Comparison of ENCODE assay signal across 1 cellular context in the genomic region with DNA sequence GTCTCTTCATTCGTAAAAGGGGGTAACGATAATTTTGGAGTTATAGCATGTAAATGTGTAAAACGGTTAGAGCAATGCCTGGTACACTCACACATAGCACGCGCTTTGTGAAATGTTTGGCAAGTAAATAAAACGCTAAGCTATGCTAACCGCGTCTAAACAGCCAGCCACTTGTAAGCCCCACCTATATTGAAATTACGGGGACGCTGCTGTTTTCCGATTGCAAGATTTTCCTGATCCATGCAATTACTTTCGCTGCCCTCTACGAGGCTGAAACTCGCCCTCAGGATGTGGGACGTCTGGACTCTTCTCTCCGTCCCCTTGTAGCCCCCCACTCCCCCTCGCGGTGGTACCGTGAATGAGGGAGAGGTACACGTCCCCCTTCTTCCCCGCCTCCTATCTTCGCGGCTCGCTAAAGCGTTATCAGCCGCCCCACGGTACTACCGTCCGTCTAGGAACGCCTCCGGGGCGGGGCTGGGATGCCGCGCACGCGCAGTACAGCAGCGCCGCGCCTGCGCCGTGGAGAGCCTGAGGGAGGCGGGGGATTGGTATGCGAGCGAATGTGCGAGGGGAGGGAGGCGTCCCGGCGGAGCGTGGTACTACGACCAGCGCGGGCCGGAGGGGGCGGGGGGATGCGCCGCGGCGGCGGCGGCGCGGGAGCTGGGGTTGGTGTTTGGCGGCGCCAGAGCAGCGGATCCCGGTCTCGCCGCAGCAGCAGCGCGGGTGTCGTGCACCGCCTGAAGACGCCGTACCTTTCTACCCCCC.
TF ChIP-seq lines count a peak whose summit lies in the region.

Gene STIM2, plus strand, starts transcription at position 685 of the 765 bp plus-strand sequence.

TF ChIP-seq in HepG2, 621 proteins besides CTCF, POLR2A, EP300 and RAD21 (continued from another document and continues in another):
- TF ChIP-seq STAT6 (CRISPR knock-in tag; IDR thresholded peaks at IDR 0.05; ENCODE audit: borderline replicate concordance) (peak; percentile 42; the same call in 1 of the 2 replicates), YEATS2 (CRISPR knock-in tag; IDR thresholded peaks at IDR 0.05; ENCODE audit: borderline replicate concordance) (no peak), STAG1 (CRISPR knock-in tag; IDR thresholded peaks at IDR 0.05) (peak; percentile 39; the same call in 1 of the 2 replicates), EHMT2 (IDR thresholded peaks at IDR 0.05; ENCODE audit: borderline replicate concordance, low read depth, low read length) (no peak), ELF1 (CRISPR knock-in tag; IDR thresholded peaks at IDR 0.05) (no peak), ZNF720 (CRISPR knock-in tag; IDR thresholded peaks at IDR 0.05) (no peak), RARA (CRISPR knock-in tag; IDR thresholded peaks at IDR 0.05) (0 out of 2 replicates have a peak, but pooled peaks have one; percentile 21), MLX (CRISPR knock-in tag; IDR thresholded peaks at IDR 0.05) (no peak), YEATS4 (CRISPR knock-in tag; IDR thresholded peaks at IDR 0.05; ENCODE audit: borderline replicate concordance) (no peak; the same call in 1 of the 2 replicates), ZNF253 (CRISPR knock-in tag; IDR thresholded peaks at IDR 0.05; ENCODE audit: borderline replicate concordance) (no peak), MIER3 (CRISPR knock-in tag; IDR thresholded peaks at IDR 0.05; ENCODE audit: borderline replicate concordance) (no peak), HNRNPUL1 (IDR thresholded peaks at IDR 0.05; ENCODE audit: low read depth, low read length) (no peak), ZNF644 (CRISPR knock-in tag; IDR thresholded peaks at IDR 0.05; ENCODE audit: low read depth) (no peak), HNRNPH1 (optimal IDR thresholded peaks at IDR 0.05; ENCODE audit: low read depth, low read length) (no peak), ZFP82 (CRISPR knock-in tag; IDR thresholded peaks at IDR 0.05; ENCODE audit: borderline replicate concordance) (no peak), HIVEP1 (CRISPR knock-in tag; IDR thresholded peaks at IDR 0.05) (no peak), ATRX (CRISPR knock-in tag; IDR thresholded peaks at IDR 0.05; ENCODE audit: borderline replicate concordance) (no peak), ZNF30 (CRISPR knock-in tag; IDR thresholded peaks at IDR 0.05) (no peak), ZNF326 (CRISPR knock-in tag; IDR thresholded peaks at IDR 0.05; ENCODE audit: borderline replicate concordance) (no peak), ZBTB25 (CRISPR knock-in tag; IDR thresholded peaks at IDR 0.05) (peak; percentile 52; the same call in 1 of the 2 replicates), ZNF646 (CRISPR knock-in tag; IDR thresholded peaks at IDR 0.05) (no peak), ELF3 (CRISPR knock-in tag; IDR thresholded peaks at IDR 0.05) (peak; percentile 46; the same call in 1 of the 2 replicates), DRAP1 (CRISPR knock-in tag; IDR thresholded peaks at IDR 0.05) (peak; percentile 87), ZNF281 (CRISPR knock-in tag; IDR thresholded peaks at IDR 0.05; ENCODE audit: borderline replicate concordance) (no peak), ZNF562 (CRISPR knock-in tag; IDR thresholded peaks at IDR 0.05; ENCODE audit: borderline replicate concordance) (no peak), PHF20 (CRISPR knock-in tag; IDR thresholded peaks at IDR 0.05) (0 out of 2 replicates have a peak, but pooled peaks have one; percentile 55), SALL2 (CRISPR knock-in tag; IDR thresholded peaks at IDR 0.05) (0 out of 2 replicates have a peak, but pooled peaks have one; percentile 74), ZNF704 (CRISPR knock-in tag; IDR thresholded peaks at IDR 0.05; ENCODE audit: borderline replicate concordance) (peak; percentile 57; the same call in 1 of the 2 replicates), MLLT10 (CRISPR knock-in tag; IDR thresholded peaks at IDR 0.05) (no peak), BRCA1 (CRISPR knock-in tag; IDR thresholded peaks at IDR 0.05) (no peak)
- TF ChIP-seq, protein P1, sequence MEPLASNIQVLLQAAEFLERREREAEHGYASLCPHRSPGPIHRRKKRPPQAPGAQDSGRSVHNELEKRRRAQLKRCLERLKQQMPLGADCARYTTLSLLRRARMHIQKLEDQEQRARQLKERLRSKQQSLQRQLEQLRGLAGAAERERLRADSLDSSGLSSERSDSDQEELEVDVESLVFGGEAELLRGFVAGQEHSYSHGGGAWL (CRISPR knock-in tag; IDR thresholded peaks at IDR 0.05) = no peak
- TF ChIP-seq, protein P2, sequence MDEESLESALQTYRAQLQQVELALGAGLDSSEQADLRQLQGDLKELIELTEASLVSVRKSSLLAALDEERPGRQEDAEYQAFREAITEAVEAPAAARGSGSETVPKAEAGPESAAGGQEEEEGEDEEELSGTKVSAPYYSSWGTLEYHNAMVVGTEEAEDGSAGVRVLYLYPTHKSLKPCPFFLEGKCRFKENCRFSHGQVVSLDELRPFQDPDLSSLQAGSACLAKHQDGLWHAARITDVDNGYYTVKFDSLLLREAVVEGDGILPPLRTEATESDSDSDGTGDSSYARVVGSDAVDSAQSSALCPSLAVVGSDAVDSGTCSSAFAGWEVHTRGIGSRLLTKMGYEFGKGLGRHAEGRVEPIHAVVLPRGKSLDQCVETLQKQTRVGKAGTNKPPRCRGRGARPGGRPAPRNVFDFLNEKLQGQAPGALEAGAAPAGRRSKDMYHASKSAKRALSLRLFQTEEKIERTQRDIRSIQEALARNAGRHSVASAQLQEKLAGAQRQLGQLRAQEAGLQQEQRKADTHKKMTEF (CRISPR knock-in tag; IDR thresholded peaks at IDR 0.05) = no peak; the same call in 1 of the 2 replicates
- TF ChIP-seq, protein P3, sequence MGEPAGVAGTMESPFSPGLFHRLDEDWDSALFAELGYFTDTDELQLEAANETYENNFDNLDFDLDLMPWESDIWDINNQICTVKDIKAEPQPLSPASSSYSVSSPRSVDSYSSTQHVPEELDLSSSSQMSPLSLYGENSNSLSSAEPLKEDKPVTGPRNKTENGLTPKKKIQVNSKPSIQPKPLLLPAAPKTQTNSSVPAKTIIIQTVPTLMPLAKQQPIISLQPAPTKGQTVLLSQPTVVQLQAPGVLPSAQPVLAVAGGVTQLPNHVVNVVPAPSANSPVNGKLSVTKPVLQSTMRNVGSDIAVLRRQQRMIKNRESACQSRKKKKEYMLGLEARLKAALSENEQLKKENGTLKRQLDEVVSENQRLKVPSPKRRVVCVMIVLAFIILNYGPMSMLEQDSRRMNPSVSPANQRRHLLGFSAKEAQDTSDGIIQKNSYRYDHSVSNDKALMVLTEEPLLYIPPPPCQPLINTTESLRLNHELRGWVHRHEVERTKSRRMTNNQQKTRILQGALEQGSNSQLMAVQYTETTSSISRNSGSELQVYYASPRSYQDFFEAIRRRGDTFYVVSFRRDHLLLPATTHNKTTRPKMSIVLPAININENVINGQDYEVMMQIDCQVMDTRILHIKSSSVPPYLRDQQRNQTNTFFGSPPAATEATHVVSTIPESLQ (CRISPR knock-in tag; conservative IDR thresholded peaks at IDR 0.05) = no peak
